In the genomic region with DNA sequence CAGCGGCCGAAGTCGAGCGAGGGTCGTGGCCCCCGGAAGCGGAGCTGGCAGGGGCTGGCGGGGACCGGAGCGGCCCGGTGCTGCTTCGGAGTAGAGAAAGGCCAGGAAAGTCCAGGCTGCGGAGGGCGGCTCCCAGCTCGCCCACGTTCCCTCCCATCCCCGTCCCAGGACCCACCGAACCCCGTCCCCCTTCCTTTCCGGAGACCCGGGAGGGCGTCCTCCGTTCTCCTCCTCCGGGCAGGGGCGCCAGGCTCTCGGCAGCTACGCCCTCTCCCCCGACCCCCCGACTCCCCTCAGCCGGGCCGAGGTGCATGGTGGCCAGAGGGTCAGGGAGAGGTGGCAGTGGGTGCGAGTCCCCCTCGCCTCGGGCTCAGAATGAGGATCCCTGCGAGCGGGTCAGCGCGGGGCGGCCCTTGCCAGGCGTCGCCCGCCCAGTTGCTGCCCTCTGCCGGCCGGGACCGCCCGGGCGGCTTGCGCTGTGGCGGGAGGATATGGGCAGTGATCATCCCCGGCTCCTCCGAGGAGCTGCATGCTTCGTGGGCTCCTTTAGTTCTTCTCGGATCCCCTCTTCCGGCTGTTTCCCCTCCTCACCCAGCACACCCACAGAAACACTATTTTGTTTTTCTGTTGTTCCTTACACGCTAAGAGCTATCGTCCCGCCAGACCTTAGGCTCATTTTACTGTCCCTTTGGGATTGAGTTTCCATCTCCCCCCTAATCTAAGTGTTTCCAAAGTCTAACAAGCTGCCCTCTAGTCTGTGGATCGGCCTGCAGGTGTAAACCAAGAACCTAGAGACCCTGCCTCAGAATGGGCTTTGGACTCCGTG, we compare ENCODE assay signal across 8 cellular contexts. TPM values are rescaled to one million over a fixed set of nuclear protein-coding genes. Genes with fewer than 3 reads are reported as not detected.
A peak's percentile ranks its signal among the peaks of the same experiment; 100 is the strongest.
DNase-seq lines count a peak whose midpoint lies in the region; ATAC-seq, FAIRE-seq and TF ChIP-seq lines count a peak whose summit lies in the region.

No MANE protein-coding gene starts in this region.

- H3K9me2 ChIP-seq in SK-N-SH = no peaks in the 10 kb centered on the region

- no peaks in the 10 kb centered on the region for H4K20me1 ChIP-seq in SK-N-SH (ENCODE audit: insufficient read depth)

- intact Hi-C loops in body of pancreas (cut with DNase I) (no loop called here), sciatic nerve (cut with DNase I) (no loop called here)

- no peaks in the 10 kb centered on the region for H3K36me3 ChIP-seq in SK-N-SH (replicated peaks in 1 of 2; ENCODE audit: control insufficient read depth in 1 of 2, insufficient read depth in 2 of 2, low read length in 1 of 2)
- H3K36me3 ChIP-seq in body of pancreas (replicated peaks in 1 of 2; ENCODE audit: insufficient read depth in 1 of 2, low read depth in 2 of 2) = no peaks in the 10 kb centered on the region
- H3K36me3 ChIP-seq in iPS-18a (ENCODE audit: control insufficient read depth, low read depth, low read length) = no peaks in the 10 kb centered on the region

- POLR2A ChIA-PET in SK-N-SH (lab: Yijun Ruan, JAX) = interaction anchor here (0.6 kb wide), 1 partner anchor 610 kb away, joined by 3 read pairs; no protein-coding TSS in a partner anchor

- peak; percentile 81 for DNase-seq in AG20443 (ENCODE audit: low spot score)
- peak; percentile 20 for DNase-seq in H54 (ENCODE audit: insufficient read length, low spot score)
- peak; percentile 89 for DNase-seq in SK-N-SH
- DNase-seq in body of pancreas = peak; percentile 59 to 67 (median 64)
- peak; percentile 76 for DNase-seq in sciatic nerve (ENCODE audit: low spot score)

- peaks cover 37% of the 10 kb centered on the region for H3K27me3 ChIP-seq in SK-N-SH (ENCODE audit: insufficient read depth)
- H3K27me3 ChIP-seq in body of pancreas = peaks cover 5 to 17% of the 10 kb centered on the region in 2 donors
- H3K27me3 ChIP-seq in iPS-18a (ENCODE audit: control insufficient read depth, insufficient read depth, low read length) = peaks cover 75% of the 10 kb centered on the region

- peaks cover 6% of the 10 kb centered on the region for H3F3A ChIP-seq in SK-N-SH (replicated peaks; ENCODE audit: insufficient read depth)

- no peaks in the 10 kb centered on the region for H3K9me3 ChIP-seq in SK-N-SH
- no peaks in the 10 kb centered on the region for H3K9me3 ChIP-seq in body of pancreas
- no peaks in the 10 kb centered on the region for H3K9me3 ChIP-seq in iPS-18a (ENCODE audit: control insufficient read depth, low read depth, low read length)

- H3K4me3 ChIP-seq in SK-N-SH (ENCODE audit: low read depth in 2 of 2, low read length in 1 of 2) = peak overlapping the region; percentile 26 to 46; a peak in 3 of 4 replicates
- H3K4me3 ChIP-seq in body of pancreas = peak overlapping the region in 1 of 2 donors; percentile 36
- peak overlapping the region; percentile 50 for H3K4me3 ChIP-seq in iPS-18a (ENCODE audit: low read length)

- H3K27ac ChIP-seq in SK-N-SH (ENCODE audit: low read depth in 2 of 2, low read length in 1 of 2) (no peak overlapping the region), body of pancreas (peak overlapping the region in 3 of 4 donors; percentile 32 to 75 (median 73)), iPS-18a (ENCODE audit: low read length) (no peak overlapping the region)

- TF ChIP-seq POLR2A in H54 (IDR thresholded peaks at IDR 0.05; ENCODE audit: low read depth, low read length) (no peak), body of pancreas (IDR thresholded peaks at IDR 0.05) (no peak)

- H2AFZ ChIP-seq in SK-N-SH (ENCODE audit: low read depth) = 0 out of 2 replicates have a peak overlapping the region, but pooled peaks have one; percentile 51

- WGBS in SK-N-SH (ENCODE audit: low lambda C conversion rate) = 16% methylated on average over 28 of the region's 59 CpGs
- 6 to 24% methylated on average over 12 to 53 of the region's 59 CpGs for WGBS in body of pancreas, 2 donors

- peak overlapping the region; percentile 67; the same call in 1 of the 2 replicates for H3K4me2 ChIP-seq in SK-N-SH

- TF ChIP-seq RAD21 in SK-N-SH (IDR thresholded peaks at IDR 0.05; ENCODE audit: low read length) = peak; percentile 70

- H3K9ac ChIP-seq in SK-N-SH (no peak overlapping the region), iPS-18a (ENCODE audit: low read length) (no peak overlapping the region)

- no peaks in the 10 kb centered on the region; a peak in 1 of 4 replicates for H3K4me1 ChIP-seq in SK-N-SH (ENCODE audit: control insufficient read depth in 1 of 2, insufficient read depth in 2 of 2, low read depth in 1 of 2, low read length in 1 of 2)
- H3K4me1 ChIP-seq in body of pancreas = peaks cover 12% of the 10 kb centered on the region
- H3K4me1 ChIP-seq in iPS-18a (ENCODE audit: control insufficient read depth, low read depth, low read length) = peaks cover 8% of the 10 kb centered on the region

- TF ChIP-seq EP300 in SK-N-SH (IDR thresholded peaks at IDR 0.05; ENCODE audit: borderline replicate concordance in 1 of 2, low read depth in 1 of 2, low read length in 1 of 2) = no peak

- no peak for FAIRE-seq in H54 (lab: Jason Lieb, UNC)

- H3K79me2 ChIP-seq in SK-N-SH (ENCODE audit: insufficient read depth) = no peaks in the 10 kb centered on the region

- CTCF ChIA-PET in SK-N-SH (lab: Yijun Ruan, JAX) = interaction anchor here (0.5 to 10.0 kb wide), 101 partner anchors 9 to 725 kb away, joined by 3 to 241 read pairs (median 4); a partner anchor contains a TSS

- ATAC-seq in body of pancreas (peak; percentile 88), sciatic nerve (peak; percentile 87), HG02938 (IDR thresholded peaks at IDR 0.05; ENCODE audit: unreplicated experiment) (no peak), GM18873 (IDR thresholded peaks at IDR 0.05; ENCODE audit: low FRiP score, unreplicated experiment) (no peak)

- TF ChIP-seq CTCF in SK-N-SH (IDR thresholded peaks at IDR 0.05) (peak; percentile 75), body of pancreas (IDR thresholded peaks at IDR 0.05) (peak; percentile 72 to 87 (median 81))

TF ChIP-seq in SK-N-SH, 30 proteins besides CTCF, POLR2A, EP300 and RAD21:
- TF ChIP-seq CHD2 (IDR thresholded peaks at IDR 0.05; ENCODE audit: low read length, partially characterized antibody) = peak; percentile 39
- peak; percentile 75 for TF ChIP-seq SMC3 (IDR thresholded peaks at IDR 0.05; ENCODE audit: low read depth, low read length)
- no peak for TF ChIP-seq TEAD4 (IDR thresholded peaks at IDR 0.05; ENCODE audit: borderline replicate concordance, insufficient read depth)
TF ChIP-seq in SK-N-SH: peak in this region for 2.

RNA-seq across cellular contexts. Expression of a gene that starts 0.7 kb away (rescaled TPM):
- polyA plus RNA-seq in SK-N-SH (2012; rRNA removed) = not detected in 2 replicates
- 0.07 TPM in 1 of 2 replicates, not detected in the other for polyA plus RNA-seq in SK-N-SH (2012; cell fraction: cytosol; rRNA removed)
- not detected in 2 replicates for polyA plus RNA-seq in SK-N-SH (2012; cell fraction: nucleus; rRNA removed)
- total RNA-seq in body of pancreas = 1 to 10 TPM; 1.6 to 2.1 TPM
- total RNA-seq in sciatic nerve = 7.1 TPM

Comparison
In these comparisons a context has a peak if more than half of its experiments do, and no peak if none do; other contexts are left out.
1. DNase-seq: peak in every context shown above with its lines; median percentile 89 in SK-N-SH; 81 in AG20443; 76 in sciatic nerve; 64 in body of pancreas; 20 in H54.
2. H3K27ac ChIP-seq: peak in body of pancreas (3 of 4); none in SK-N-SH (0 of 2) and iPS-18a (single experiment).
3. ATAC-seq: peak in body of pancreas (single experiment) and sciatic nerve (single experiment); none in HG02938 (single experiment) and GM18873 (single experiment).